Comparison of ENCODE assay signal across 8 cellular contexts in genomic region chr9:136345281-136346156, GRCh38. TPM values are rescaled to one million over a fixed set of nuclear protein-coding genes. Genes with fewer than 3 reads are reported as not detected.
DNase-seq lines count a peak whose midpoint lies in the region; ATAC-seq and TF ChIP-seq lines count a peak whose summit lies in the region.

No MANE protein-coding gene starts in this region.

- H3K36me3 ChIP-seq in body of pancreas (replicated peaks in 1 of 2; ENCODE audit: insufficient read depth in 1 of 2, low read depth in 2 of 2), result no peaks in the 10 kb centered on the region
- H3K36me3 ChIP-seq in hepatocyte (replicated peaks; ENCODE audit: insufficient read depth, low read depth), result no peaks in the 10 kb centered on the region
- no peaks in the 10 kb centered on the region for H3K36me3 ChIP-seq in skeletal muscle tissue (ENCODE audit: control insufficient read depth in 3 of 3, insufficient read depth in 3 of 3, low read length in 3 of 3)

- no peak overlapping the region for H3K56ac ChIP-seq in H9 (ENCODE audit: insufficient read length, low read depth, low read length)

- no peak overlapping the region for H3T11ph ChIP-seq in H9 (ENCODE audit: low read length)

- no peak overlapping the region for H4K8ac ChIP-seq in H9 (replicated peaks; ENCODE audit: insufficient read length, low read depth, low read length)

- H2BK15ac ChIP-seq in H9 (ENCODE audit: low read depth, low read length), result no peak overlapping the region

- no peak for TF ChIP-seq POLR2A in body of pancreas (IDR thresholded peaks at IDR 0.05)

- H3K27ac ChIP-seq in H9 (ENCODE audit: insufficient read length, low read depth, low read length), result no peak overlapping the region
- H3K27ac ChIP-seq in body of pancreas, result no peak overlapping the region
- peak overlapping the region; percentile 58 for H3K27ac ChIP-seq in hepatocyte
- no peak overlapping the region for H3K27ac ChIP-seq in skeletal muscle tissue (ENCODE audit: low read depth, low read length)

- no peak overlapping the region for H3K4me2 ChIP-seq in H9 (ENCODE audit: insufficient read depth, insufficient read length, low read length)
- peak overlapping the region; percentile 31 for H3K4me2 ChIP-seq in hepatocyte

- ATAC-seq in body of pancreas (no peak), GM19351 (IDR thresholded peaks at IDR 0.05; ENCODE audit: unreplicated experiment) (no peak), HG03280 (IDR thresholded peaks at IDR 0.05; ENCODE audit: unreplicated experiment) (no peak)

- no peaks in the 10 kb centered on the region for H3K9me2 ChIP-seq in hepatocyte (replicated peaks; ENCODE audit: insufficient read depth)

- H3K79me1 ChIP-seq in H9 (ENCODE audit: insufficient read depth, low read depth, low read length, poor library complexity, severe bottlenecking), result no peaks in the 10 kb centered on the region

- no peaks in the 10 kb centered on the region; the same call in 1 of the 2 replicates for H3K27me3 Mint-ChIP-seq in H9 (ENCODE audit: low read depth)

- H3K9me3 ChIP-seq in H9 (ENCODE audit: control insufficient read depth, low read depth, low read length) (no peaks in the 10 kb centered on the region), body of pancreas (no peaks in the 10 kb centered on the region), hepatocyte (ENCODE audit: low read depth) (no peaks in the 10 kb centered on the region), skeletal muscle tissue (ENCODE audit: control insufficient read depth in 3 of 3, low read length in 3 of 3) (no peaks in the 10 kb centered on the region)

- 0 out of 2 replicates have a peak overlapping the region, but pooled peaks have one; percentile 42 for H3K14ac ChIP-seq in H9 (ENCODE audit: insufficient read depth, low read length)

- no peak overlapping the region for H2AK5ac ChIP-seq in H9 (ENCODE audit: insufficient read length, low read length)

- intact Hi-C loops in body of pancreas (cut with DNase I), result no loop called here

- H2BK120ac ChIP-seq in H9 (ENCODE audit: low read depth, low read length, poor library complexity, severe bottlenecking), result no peak overlapping the region

- H3K79me2 ChIP-seq in H9 (ENCODE audit: insufficient read depth, low read length) (no peaks in the 10 kb centered on the region), hepatocyte (no peaks in the 10 kb centered on the region)

- H3K4me1 ChIP-seq in H9 (ENCODE audit: insufficient read depth, low read length) (no peaks in the 10 kb centered on the region), body of pancreas (peaks cover 37% of the 10 kb centered on the region), hepatocyte (ENCODE audit: insufficient read depth) (peaks cover 27% of the 10 kb centered on the region), skeletal muscle tissue (ENCODE audit: control insufficient read depth in 3 of 3, insufficient read depth in 3 of 3, low read length in 3 of 3) (peaks cover 2 to 17% (median 7%) of the 10 kb centered on the region in 3 donors)

- H3K27ac Mint-ChIP-seq in H9, result peak overlapping the region in 2 of 3 experiments; percentile 3 to 96; a peak in 1 of 7 replicates

- no peak overlapping the region for H3K9ac ChIP-seq in H9 (ENCODE audit: extremely low read depth, insufficient read length, low read length)
- peak overlapping the region in 2 of 3 donors; percentile 33 for H3K9ac ChIP-seq in skeletal muscle tissue (ENCODE audit: low read depth in 1 of 3, low read length in 3 of 3)

- H3K4ac ChIP-seq in H9 (ENCODE audit: low read depth, low read length), result no peak overlapping the region

- H3K23ac ChIP-seq in H9 (ENCODE audit: insufficient read length, low read depth, low read length), result no peak overlapping the region

- DNase-seq in H9 (peak; percentile 82), body of pancreas (peak in 3 of 4 donors; percentile 48 to 64 (median 58)), hepatocyte (ENCODE audit: low spot score) (peak; percentile 83), NCI-H2029 (lab: John Stamatoyannopoulos, UW) (no peak), NCI-H146 (lab: John Stamatoyannopoulos, UW) (no peak)

- H4K20me1 ChIP-seq in H9 (ENCODE audit: control insufficient read depth, insufficient read depth, insufficient read length) (no peaks in the 10 kb centered on the region), hepatocyte (ENCODE audit: insufficient read depth, poor library complexity, severe bottlenecking) (no peaks in the 10 kb centered on the region)

- no peak overlapping the region for H2BK5ac ChIP-seq in H9 (ENCODE audit: insufficient read length, low read length)

- H3K4me3 ChIP-seq in body of pancreas, result no peak overlapping the region
- no peak overlapping the region for H3K4me3 ChIP-seq in hepatocyte
- no peak overlapping the region for H3K4me3 ChIP-seq in skeletal muscle tissue (ENCODE audit: low read length in 3 of 3)

- H3K27me3 ChIP-seq in H9 (ENCODE audit: insufficient read depth, low read length) (no peaks in the 10 kb centered on the region), body of pancreas (no peaks in the 10 kb centered on the region), hepatocyte (no peaks in the 10 kb centered on the region), skeletal muscle tissue (ENCODE audit: control insufficient read depth in 3 of 3, insufficient read depth in 3 of 3, low read length in 3 of 3) (peaks cover 25 to 66% (median 47%) of the 10 kb centered on the region in 3 donors)

- H3K4me1 Mint-ChIP-seq in H9, result peaks cover 3 to 22% of the 10 kb centered on the region in 2 experiments; a peak in 3 of 4 replicates

- no peak overlapping the region for H2BK20ac ChIP-seq in H9 (ENCODE audit: low read depth, low read length, poor library complexity, severe bottlenecking)

- H3K9me3 Mint-ChIP-seq in H9, result no peaks in the 10 kb centered on the region

- H3K23me2 ChIP-seq in H9 (ENCODE audit: insufficient read length, low read depth, low read length, poor library complexity, severe bottlenecking), result no peaks in the 10 kb centered on the region

- peak; percentile 59 for TF ChIP-seq CTCF in H9 (conservative IDR thresholded peaks at IDR 0.05)
- peak in 4 of 7 experiments; percentile 27 to 39 (median 36) for TF ChIP-seq CTCF in body of pancreas (IDR thresholded peaks at IDR 0.05)
- peak; percentile 44 for TF ChIP-seq CTCF in hepatocyte (IDR thresholded peaks at IDR 0.05; ENCODE audit: poor library complexity)

- no peak overlapping the region for H3K4me3 Mint-ChIP-seq in H9

- no peak overlapping the region for H2AFZ ChIP-seq in H9 (ENCODE audit: low read length)
- no peak overlapping the region for H2AFZ ChIP-seq in hepatocyte

- no peak overlapping the region for H2BK12ac ChIP-seq in H9 (ENCODE audit: insufficient read length, low read depth, low read length)

- no peaks in the 10 kb centered on the region for H3K36me3 Mint-ChIP-seq in H9 (ENCODE audit: insufficient read depth in 1 of 3, low read depth in 3 of 3)

- H4K91ac ChIP-seq in H9 (ENCODE audit: insufficient read length, low read depth, low read length), result no peak overlapping the region

- no peak overlapping the region for H3K18ac ChIP-seq in H9 (ENCODE audit: insufficient read length, low read depth, low read length)

- no CpG with 5 or more reads among the region's 43 CpGs for WGBS in H9 (ENCODE audit: extremely low coverage, insufficient read length, low lambda C conversion rate)
- 70 to 73% methylated on average over 8 to 40 of the region's 43 CpGs for WGBS in body of pancreas, 2 donors
- WGBS in hepatocyte (ENCODE audit: low lambda C conversion rate, missing lambda C conversion rate), result 66% methylated on average over 41 of the region's 43 CpGs

- H4K5ac ChIP-seq in H9 (ENCODE audit: insufficient read length, low read depth, low read length), result no peak overlapping the region

RNA-seq across cellular contexts. Expression of gene DNLZ, which starts 18.0 kb away (rescaled TPM):
- total RNA-seq in H9 (2021), result 22.3 and 24.8 TPM in 2 replicates
- total RNA-seq in body of pancreas, result 10 to 100 TPM; 24.1 to 31.3 TPM
- total RNA-seq in hepatocyte, result 10.4 and 21.5 TPM in 2 replicates
- 24.3 and 25.3 TPM in 2 replicates for polyA plus RNA-seq in hepatocyte
- 5.2 TPM for total RNA-seq in skeletal muscle tissue

RNA-seq across cellular contexts. Expression of gene GPSM1, which starts 18.2 kb away (rescaled TPM):
- total RNA-seq in H9 (2021) (22.1 and 24.7 TPM in 2 replicates), body of pancreas (10 to 100 TPM; 15.8 to 23.1 TPM), hepatocyte (25.5 and 27.3 TPM in 2 replicates), skeletal muscle tissue (14.1 TPM)
- 27.2 and 30.0 TPM in 2 replicates for polyA plus RNA-seq in hepatocyte

RNA-seq across cellular contexts. Expression of gene CARD9, which starts 27.9 kb away (rescaled TPM):
- total RNA-seq in H9 (2021), result 5.5 and 5.6 TPM in 2 replicates
- total RNA-seq in body of pancreas, result 1 to 10 TPM in 1 of 2 donors, under 1 TPM in 1; 0.78 to 1.3 TPM
- total RNA-seq in hepatocyte, result 0.68 and 0.80 TPM in 2 replicates
- 1.5 and 2.5 TPM in 2 replicates for polyA plus RNA-seq in hepatocyte
- 1.0 TPM for total RNA-seq in skeletal muscle tissue

RNA-seq across cellular contexts. Expression of gene CCDC187, which starts 41.6 kb away (rescaled TPM):
- total RNA-seq in H9 (2021), result 0.07 and 0.09 TPM in 2 replicates
- total RNA-seq in body of pancreas, result 1 to 10 TPM; 1.3 to 2.3 TPM
- total RNA-seq in hepatocyte, result 0.16 and 0.60 TPM in 2 replicates
- polyA plus RNA-seq in hepatocyte, result 0.23 and 0.75 TPM in 2 replicates
- under 0.01 TPM for total RNA-seq in skeletal muscle tissue

RNA-seq across cellular contexts. Expression of gene SNAPC4, which starts 54.5 kb away (rescaled TPM):
- total RNA-seq in H9 (2021) (29.7 TPM in 2 replicates), body of pancreas (10 to 100 TPM in 1 of 2 donors, 1 to 10 TPM in 1; 8.8 to 19.1 TPM), hepatocyte (5.3 and 10.5 TPM in 2 replicates), skeletal muscle tissue (4.7 TPM)
- 6.3 and 8.7 TPM in 2 replicates for polyA plus RNA-seq in hepatocyte

Comparison
In these comparisons a context has a peak if more than half of its experiments do, and no peak if none do; other contexts are left out.
1. DNase-seq: peak in H9 (single experiment), body of pancreas (3 of 4) and hepatocyte (single experiment); none in NCI-H2029 (single experiment) and NCI-H146 (single experiment).
2. Peak in every context shown above with its lines, with median percentiles within 50 percentile points of each other: CTCF ChIP-seq.